1 cellular context compared by ENCODE assay signal in the genomic region with DNA sequence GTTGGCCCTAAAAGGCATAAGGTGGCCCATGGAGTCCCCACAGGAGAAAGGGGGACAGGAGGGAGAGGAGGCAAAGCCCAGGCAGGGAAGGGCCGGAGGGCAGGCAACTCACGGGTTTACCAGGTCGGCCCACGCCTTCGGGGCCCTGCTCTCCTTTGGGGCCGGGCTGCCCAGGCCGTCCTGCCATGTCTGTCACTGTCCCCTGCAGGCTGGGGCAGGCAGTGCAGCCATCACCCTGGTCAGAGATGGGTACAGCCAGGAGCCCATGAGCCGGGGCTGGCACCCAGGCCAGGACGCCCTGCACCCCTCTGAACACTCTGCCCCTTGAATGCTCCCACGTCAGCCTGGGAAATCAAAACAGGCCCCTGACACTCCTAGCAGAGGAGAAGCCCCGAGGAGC.
TF ChIP-seq lines count a peak whose summit lies in the region.

No MANE protein-coding gene starts in this region.

TF ChIP-seq in SK-N-SH treated with all-trans-retinoic acid at 6 μM for 48 hours, 23 proteins besides CTCF, POLR2A, EP300 and RAD21 (continued from another document):
- TF ChIP-seq OSR1 (CRISPR knock-in tag; IDR thresholded peaks at IDR 0.05) (no peak), CSDC2 (CRISPR knock-in tag; IDR thresholded peaks at IDR 0.05) (no peak), ZFP30 (CRISPR knock-in tag; IDR thresholded peaks at IDR 0.05) (no peak)
- TF ChIP-seq, protein P1, sequence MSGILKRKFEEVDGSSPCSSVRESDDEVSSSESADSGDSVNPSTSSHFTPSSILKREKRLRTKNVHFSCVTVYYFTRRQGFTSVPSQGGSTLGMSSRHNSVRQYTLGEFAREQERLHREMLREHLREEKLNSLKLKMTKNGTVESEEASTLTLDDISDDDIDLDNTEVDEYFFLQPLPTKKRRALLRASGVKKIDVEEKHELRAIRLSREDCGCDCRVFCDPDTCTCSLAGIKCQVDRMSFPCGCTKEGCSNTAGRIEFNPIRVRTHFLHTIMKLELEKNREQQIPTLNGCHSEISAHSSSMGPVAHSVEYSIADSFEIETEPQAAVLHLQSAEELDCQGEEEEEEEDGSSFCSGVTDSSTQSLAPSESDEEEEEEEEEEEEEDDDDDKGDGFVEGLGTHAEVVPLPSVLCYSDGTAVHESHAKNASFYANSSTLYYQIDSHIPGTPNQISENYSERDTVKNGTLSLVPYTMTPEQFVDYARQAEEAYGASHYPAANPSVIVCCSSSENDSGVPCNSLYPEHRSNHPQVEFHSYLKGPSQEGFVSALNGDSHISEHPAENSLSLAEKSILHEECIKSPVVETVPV (CRISPR knock-in tag; IDR thresholded peaks at IDR 0.05), result no peak
